Comparison of ENCODE assay signal across 14 cellular contexts in the genomic region with DNA sequence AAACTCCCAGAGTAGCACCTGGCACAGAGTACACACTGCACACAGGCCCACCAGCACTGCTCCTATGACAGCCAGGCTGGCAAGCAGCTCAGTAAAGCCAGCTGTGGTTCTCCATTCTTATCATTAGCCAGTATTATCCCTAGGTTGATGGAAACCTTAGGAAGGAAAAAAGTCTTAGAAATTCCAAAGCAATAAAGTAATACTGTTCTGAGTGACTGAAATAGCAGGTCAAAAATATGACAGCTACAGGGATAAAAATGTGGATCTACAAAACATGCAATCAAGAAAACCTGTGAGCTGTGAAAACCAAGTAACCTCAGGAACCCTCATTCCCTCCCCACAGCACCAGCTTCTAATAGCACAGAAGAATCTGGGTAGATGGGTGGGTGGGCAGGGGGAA.
A peak's percentile ranks its signal among the peaks of the same experiment; 100 is the strongest.
DNase-seq lines count a peak whose midpoint lies in the region.
"Had no signal": no experiment of that assay in that cellular context is flagged by ENCODE, and none has a peak within 500 bp of the region (broad histone marks: within the 10 kb centered on the region; RNA-seq: fewer than 3 reads in every experiment).

No MANE protein-coding gene starts in this region.

- DNase-seq in COLO668 (lab: John Stamatoyannopoulos, UW; ENCODE audit: unreplicated experiment) (peak; percentile 1), MG63 (peak; percentile 31), glomerular visceral epithelial cell (ENCODE audit: extremely low spot score) (peak; percentile 80), renal cortical epithelial cell (ENCODE audit: low read depth) (peak; percentile 38), NCI-H82 (lab: John Stamatoyannopoulos, UW) (no peak), iPS-NIHi11 (ENCODE audit: low spot score) (no peak)
- no peak for DNase-seq in central memory CD4-positive, alpha-beta T cell
- DNase-seq: AML-193; CD8-positive, alpha-beta memory T cell; DMS53; HCEC 1CT; HFFc6 had no signal

- H3K27me3 ChIP-seq in MG63, result no peaks in the 10 kb centered on the region
- H3K27me3 ChIP-seq: BLaER1 had no signal

- H3K9me3 ChIP-seq in MG63, result no peaks in the 10 kb centered on the region
- H3K9me3 ChIP-seq: A549, BLaER1 had no signal

- no peaks in the 10 kb centered on the region for H3K36me3 ChIP-seq in MG63
- H3K36me3 ChIP-seq: BLaER1 had no signal

- no peak overlapping the region for H3K4me3 ChIP-seq in MG63
- H3K4me3 ChIP-seq: A549, BLaER1 had no signal

Comparison
In these comparisons a context has a peak if more than half of its experiments do, and no peak if none do; other contexts are left out.
1. DNase-seq: peak in COLO668 (single experiment), MG63 (single experiment), glomerular visceral epithelial cell (single experiment) and renal cortical epithelial cell (single experiment); none in NCI-H82 (single experiment), central memory CD4-positive, alpha-beta T cell (single experiment) and iPS-NIHi11 (single experiment).